Comparison of ENCODE assay signal across 12 cellular contexts in genomic region chr15:90838544-90838943, GRCh38. TPM values are rescaled to one million over a fixed set of nuclear protein-coding genes. Genes with fewer than 3 reads are reported as not detected.
DNase-seq lines count a peak whose midpoint lies in the region; ATAC-seq and TF ChIP-seq lines count a peak whose summit lies in the region.
"Had no signal": no experiment of that assay in that cellular context is flagged by ENCODE, and none has a peak within 500 bp of the region (broad histone marks: within the 10 kb centered on the region; RNA-seq: fewer than 3 reads in every experiment).

No MANE protein-coding gene starts in this region.

- H3K4me1 Mint-ChIP-seq in activated B cell treated with CpG ODN at 0.5 μM for 24 hours: peaks cover 41% of the 10 kb centered on the region
- peaks cover 13 to 21% of the 10 kb centered on the region in 2 donors for H3K4me1 Mint-ChIP-seq in effector memory CD8-positive, alpha-beta T cell (ENCODE audit: low read depth in 2 of 2)

- peak overlapping the region in 2 of 4 donors; percentile 38 to 39 for H3K27ac ChIP-seq in Peyer's patch
- H3K27ac ChIP-seq in aorta (ENCODE audit: low read depth in 1 of 2, low read length in 2 of 2): no peak overlapping the region
- H3K27ac ChIP-seq: parathyroid adenoma had no signal

- WGBS in aorta, 2 donors: 82 to 89% methylated on average over 15 of the region's 15 CpGs

- peak; percentile 26 for ATAC-seq in activated B cell treated with CpG ODN at 0.5 μM for 24 hours (ENCODE audit: low read depth)
- peak; percentile 11 for ATAC-seq in effector memory CD8-positive, alpha-beta T cell (replicated peaks)
- ATAC-seq in aorta (ENCODE audit: low FRiP score): no peak

- POLR2A ChIA-PET in activated B cell treated with CpG ODN at 0.5 μM for 24 hours (lab: Charles Lee): interaction anchor here (0.6 to 2.9 kb wide), 13 partner anchors 9 to 321 kb away, joined by 3 to 15 read pairs (median 5); partner anchors contain the start of gene BLM

- peak overlapping the region; percentile 62 for H3K4me3 Mint-ChIP-seq in activated B cell treated with CpG ODN at 0.5 μM for 24 hours
- H3K4me3 Mint-ChIP-seq in effector memory CD8-positive, alpha-beta T cell: peak overlapping the region; percentile 63 to 65
- H3K4me3 Mint-ChIP-seq: endodermal cell had no signal

- TF ChIP-seq CTCF in activated B cell treated with CpG ODN at 0.5 μM for 24 hours (IDR thresholded peaks at IDR 0.05): no peak
- no peak for TF ChIP-seq CTCF in Peyer's patch (IDR thresholded peaks at IDR 0.05)

- H3K4me3 ChIP-seq in Peyer's patch: no peak overlapping the region
- no peak overlapping the region for H3K4me3 ChIP-seq in aorta (ENCODE audit: low read length in 2 of 2)

- H3K27me3 Mint-ChIP-seq in activated B cell treated with CpG ODN at 0.5 μM for 24 hours: no peaks in the 10 kb centered on the region
- no peaks in the 10 kb centered on the region for H3K27me3 Mint-ChIP-seq in effector memory CD8-positive, alpha-beta T cell

- CTCF ChIA-PET in activated B cell treated with CpG ODN at 0.5 μM for 24 hours (lab: Charles Lee): interaction anchor here (1.0 to 1.3 kb wide), 4 partner anchors 29 to 93 kb away, joined by 3 to 5 read pairs (median 4); partner anchors contain the start of gene HDDC3

- peak; percentile 12 for DNase-seq in stimulated activated naive CD4-positive, alpha-beta T cell treated with Interleukin-2 at 50 U/mL for 16 hours (lab: John Stamatoyannopoulos, UW)
- DNase-seq in stimulated activated naive CD4-positive, alpha-beta T cell (lab: John Stamatoyannopoulos, UW): no peak
- no peak for DNase-seq in activated B cell treated with CpG ODN at 0.5 μM for 24 hours
- DNase-seq in effector memory CD8-positive, alpha-beta T cell: no peak
- DNase-seq in Peyer's patch: no peak
- no peak for DNase-seq in DMS79 (lab: John Stamatoyannopoulos, UW)
- DNase-seq in NCI-H2107 treated with DMSO at 0.1 percent for 48 hours (lab: John Stamatoyannopoulos, UW; ENCODE audit: unreplicated experiment): no peak
- no peak for DNase-seq in aorta
- DNase-seq: endodermal cell, NCI-H1694, NCI-H524 treated with DMSO at 0.1 percent for 48 hours had no signal

- H3K4me1 ChIP-seq in Peyer's patch: peaks cover 3 to 35% (median 21%) of the 10 kb centered on the region in 4 donors
- H3K4me1 ChIP-seq in aorta (ENCODE audit: control insufficient read depth in 1 of 2, insufficient read depth in 2 of 2, low read length in 2 of 2): no peaks in the 10 kb centered on the region
- H3K4me1 ChIP-seq: parathyroid adenoma had no signal

- no peaks in the 10 kb centered on the region for H3K36me3 ChIP-seq in Peyer's patch
- H3K36me3 ChIP-seq in aorta (ENCODE audit: control insufficient read depth in 1 of 2, insufficient read depth in 2 of 2, low read length in 1 of 2): no peaks in the 10 kb centered on the region

- TF ChIP-seq POLR2A in Peyer's patch (IDR thresholded peaks at IDR 0.05): no peak

- H3K27me3 ChIP-seq in Peyer's patch (no peaks in the 10 kb centered on the region), aorta (ENCODE audit: control insufficient read depth in 1 of 2, insufficient read depth in 2 of 2, low read length in 1 of 2) (no peaks in the 10 kb centered on the region)

- H3K36me3 Mint-ChIP-seq in activated B cell treated with CpG ODN at 0.5 μM for 24 hours (ENCODE audit: low read depth): no peaks in the 10 kb centered on the region
- H3K36me3 Mint-ChIP-seq in effector memory CD8-positive, alpha-beta T cell (ENCODE audit: insufficient read depth): peaks cover 13% of the 10 kb centered on the region

- H3K9me3 ChIP-seq in Peyer's patch: no peaks in the 10 kb centered on the region
- no peaks in the 10 kb centered on the region for H3K9me3 ChIP-seq in aorta (ENCODE audit: control insufficient read depth, low read length)

- no peaks in the 10 kb centered on the region for H3K9me3 Mint-ChIP-seq in activated B cell treated with CpG ODN at 0.5 μM for 24 hours
- no peaks in the 10 kb centered on the region for H3K9me3 Mint-ChIP-seq in effector memory CD8-positive, alpha-beta T cell
- H3K9me3 Mint-ChIP-seq: endodermal cell had no signal

- H3K27ac Mint-ChIP-seq in activated B cell treated with CpG ODN at 0.5 μM for 24 hours: no peak overlapping the region
- peak overlapping the region; percentile 76 to 89 for H3K27ac Mint-ChIP-seq in effector memory CD8-positive, alpha-beta T cell

- intact Hi-C loops in activated B cell treated with CpG ODN at 0.5 μM for 24 hours (cut with micrococcal nuclease) (loop anchor here (1.0 to 2.0 kb wide), 3 partner anchors 9 to 14 kb away; no protein-coding TSS in a partner anchor), aorta (cut with DNase I) (no loop called here)

RNA-seq across cellular contexts. Expression of gene FURIN, which starts 29.8 kb away (rescaled TPM):
- total RNA-seq in activated B cell treated with CpG ODN at 0.5 μM for 24 hours (46.5 and 46.6 TPM in 2 replicates), Peyer's patch (10 to 100 TPM; 53.6 to 76.7 (median 70.1) TPM), aorta (10 to 100 TPM; 62.3 to 65.8 TPM)
- polyA plus RNA-seq in aorta: 10 to 100 TPM; 20.9 to 26.0 TPM

RNA-seq across cellular contexts. Expression of gene FES, which starts 45.8 kb away (rescaled TPM):
- total RNA-seq in activated B cell treated with CpG ODN at 0.5 μM for 24 hours: 19.7 and 27.4 TPM in 2 replicates
- 10 to 100 TPM in 3 of 4 donors, 1 to 10 TPM in 1; 4.7 to 37.1 (median 20.5) TPM for total RNA-seq in Peyer's patch
- 10 to 100 TPM; 39.8 to 68.3 TPM for total RNA-seq in aorta
- 10 to 100 TPM; 11.6 to 26.4 TPM for polyA plus RNA-seq in aorta
